19 cellular contexts compared by ENCODE assay signal in the genomic region with DNA sequence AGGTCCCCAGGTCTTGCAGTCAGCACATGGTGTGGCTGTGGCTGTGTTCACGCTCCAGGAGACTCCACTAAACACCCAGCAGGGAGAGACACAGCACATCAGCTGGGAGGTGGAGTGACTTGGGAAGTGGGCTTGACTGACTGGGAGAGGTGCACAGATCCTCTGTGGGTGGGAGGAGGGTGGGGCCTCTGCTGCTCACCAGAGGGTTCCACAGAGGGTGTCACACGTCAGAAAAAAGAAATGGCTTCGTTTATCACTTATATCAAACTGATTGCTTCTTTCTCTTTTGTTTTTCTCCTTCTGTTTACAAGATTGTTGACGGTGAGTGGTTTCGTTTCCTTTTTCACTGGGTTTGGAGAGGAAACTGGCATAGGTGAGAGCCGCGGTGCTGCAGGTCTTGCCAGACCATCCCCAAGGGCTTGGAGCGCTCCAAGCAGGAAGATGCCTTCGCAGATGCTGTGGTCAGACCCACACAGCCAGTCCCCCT.
DNase-seq lines count a peak whose midpoint lies in the region; ATAC-seq and TF ChIP-seq lines count a peak whose summit lies in the region.
"Had no signal": no experiment of that assay in that cellular context is flagged by ENCODE, and none has a peak within 500 bp of the region (broad histone marks: within the 10 kb centered on the region; RNA-seq: fewer than 3 reads in every experiment).

No MANE protein-coding gene starts in this region.

- POLR2A ChIA-PET in RWPE1 (lab: Yijun Ruan, JAX; ENCODE audit: low non-redundant PET): no interaction called here

- CTCF ChIA-PET in RWPE1 (lab: Yijun Ruan, JAX): no interaction called here

- no peaks in the 10 kb centered on the region for H3K4me1 ChIP-seq in DND-41 (ENCODE audit: insufficient read depth, low read length)

- H3K27ac ChIP-seq in DND-41 (ENCODE audit: low read length): no peak overlapping the region
- H3K27ac ChIP-seq in RWPE1: peak overlapping the region; percentile 2; the same call in 1 of the 2 replicates
- H3K27ac ChIP-seq: brain microvascular endothelial cell, esophagus muscularis mucosa, HL-60, uterus, WERI-Rb-1 had no signal

- no peaks in the 10 kb centered on the region for H3K27me3 ChIP-seq in DND-41 (ENCODE audit: insufficient read depth, low read length, poor library complexity)
- H3K27me3 ChIP-seq: brain microvascular endothelial cell, esophagus muscularis mucosa, uterus had no signal

- peaks cover 87% of the 10 kb centered on the region for H3K36me3 ChIP-seq in DND-41 (ENCODE audit: insufficient read depth, low read length)
- H3K36me3 ChIP-seq: uterus had no signal

- TF ChIP-seq CTCF in DND-41 (IDR thresholded peaks at IDR 0.05; ENCODE audit: borderline replicate concordance, extremely low read depth, low read length, poor library complexity, severe bottlenecking) (no peak), RWPE1 (conservative IDR thresholded peaks at IDR 0.05; ENCODE audit: low read depth) (no peak)

- H4K20me1 ChIP-seq in DND-41 (ENCODE audit: insufficient read depth, low read length): peaks cover 66% of the 10 kb centered on the region

- ATAC-seq in DND-41 (ENCODE audit: insufficient read depth, low read depth) (0 out of 3 replicates have a peak, but pooled peaks have one; percentile 13), HG03521 (IDR thresholded peaks at IDR 0.05; ENCODE audit: unreplicated experiment) (no peak)

- H3K79me2 ChIP-seq in DND-41 (ENCODE audit: insufficient read depth, low read length): peaks cover 37% of the 10 kb centered on the region

- no peak overlapping the region for H2AFZ ChIP-seq in DND-41 (ENCODE audit: low read depth, low read length)

- DNase-seq in AG20443 (ENCODE audit: low spot score) (peak; percentile 11), DND-41 (no peak), RWPE1 (ENCODE audit: low spot score) (no peak), iPS-NIHi11 (ENCODE audit: low spot score) (peak; percentile 14), NCI-H748 (lab: John Stamatoyannopoulos, UW; ENCODE audit: unreplicated experiment) (no peak), NCI-H1930 (lab: John Stamatoyannopoulos, UW) (no peak), NCI-H1417 (lab: John Stamatoyannopoulos, UW) (no peak)
- DNase-seq: activated naive CD4-positive, alpha-beta T cell treated with anti-CD3 and anti-CD28 coated beads, Interleukin-2, amount 50 U/mL, for 16 hours; brain microvascular endothelial cell; dermis blood vessel endothelial cell; glutamatergic neuron; HFFc6; KBM-7; stimulated activated CD4-positive, alpha-beta T cell treated with anti-CD3 and anti-CD28 coated beads, Interleukin-15, amount 100 ng/mL, for 24 hours; uterus; WERI-Rb-1 had no signal

- no peak overlapping the region for H3K9ac ChIP-seq in DND-41 (ENCODE audit: low read depth, low read length)

- H3K4me3 ChIP-seq in DND-41 (ENCODE audit: low read depth in 1 of 2, low read length in 2 of 2): no peak overlapping the region
- H3K4me3 ChIP-seq: esophagus muscularis mucosa, uterus had no signal

- no peaks in the 10 kb centered on the region for H3K9me3 ChIP-seq in DND-41 (ENCODE audit: insufficient read depth, low read length, severe bottlenecking)
- H3K9me3 ChIP-seq: esophagus muscularis mucosa, uterus had no signal

- no peak overlapping the region for H3K4me2 ChIP-seq in DND-41 (ENCODE audit: insufficient read depth, low read length)

Comparison
In these comparisons a context has a peak if more than half of its experiments do, and no peak if none do; other contexts are left out.
1. DNase-seq: peak in AG20443 (single experiment) and iPS-NIHi11 (single experiment); none in DND-41 (single experiment), RWPE1 (single experiment), NCI-H748 (single experiment), NCI-H1930 (0 of 2) and NCI-H1417 (0 of 3).